ENCODE assay signal across 12 cellular contexts in genomic region chr14:98210045-98210678, GRCh38.
DNase-seq lines count a peak whose midpoint lies in the region; ATAC-seq and TF ChIP-seq lines count a peak whose summit lies in the region.
"Had no signal": no experiment of that assay in that cellular context is flagged by ENCODE, and none has a peak within 500 bp of the region (broad histone marks: within the 10 kb centered on the region; RNA-seq: fewer than 3 reads in every experiment).

No MANE protein-coding gene starts in this region.

- H3K9me3 ChIP-seq in PC-9 (ENCODE audit: insufficient read depth, low read depth), result no peaks in the 10 kb centered on the region
- H3K9me3 ChIP-seq: heart right ventricle, SJCRH30 had no signal

- H3K27ac ChIP-seq in PC-9 (no peak overlapping the region), coronary artery (no peak overlapping the region)
- H3K27ac ChIP-seq: SJCRH30 had no signal

- no peaks in the 10 kb centered on the region for H4K20me1 ChIP-seq in PC-9 (ENCODE audit: insufficient read depth)

- no peak overlapping the region for H3K4me3 ChIP-seq in PC-9
- no peak overlapping the region for H3K4me3 ChIP-seq in coronary artery
- H3K4me3 ChIP-seq: heart right ventricle, SJCRH30 had no signal

- H3K4me1 ChIP-seq in PC-9 (replicated peaks; ENCODE audit: insufficient read depth), result no peaks in the 10 kb centered on the region
- H3K4me1 ChIP-seq: heart right ventricle, SJCRH30 had no signal

- no peaks in the 10 kb centered on the region for H3K79me2 ChIP-seq in PC-9 (ENCODE audit: low read depth)

- no peak overlapping the region for H3K4me2 ChIP-seq in PC-9

- no peaks in the 10 kb centered on the region for H3K9me2 ChIP-seq in PC-9 (ENCODE audit: insufficient read depth)

- BruUV-seq in PC-9 (replicated peaks; lab: Mats Ljungman, UMichigan), result no TSS peak

- no peaks in the 10 kb centered on the region for H3K36me3 Mint-ChIP-seq in naive thymus-derived CD8-positive, alpha-beta T cell

- TF ChIP-seq CTCF in PC-9 (conservative IDR thresholded peaks at IDR 0.05), result no peak
- TF ChIP-seq CTCF in coronary artery (IDR thresholded peaks at IDR 0.05), result no peak

- DNase-seq in Daoy (ENCODE audit: low read depth) (peak; percentile 34), T-helper 9 cell (peak; percentile 21), PC-9 (no peak), NCI-H2081 treated with DMSO at 0.1 percent for 48 hours (lab: John Stamatoyannopoulos, UW) (no peak), coronary artery (ENCODE audit: low spot score) (no peak)
- peak; percentile 48 for DNase-seq in activated effector memory CD4-positive, alpha-beta T cell treated with Interleukin-2 at 50 U/mL for 16 hours
- peak; percentile 35 to 84 (median 58) for DNase-seq in naive thymus-derived CD8-positive, alpha-beta T cell
- DNase-seq: heart right ventricle, mesenchymal stem cell, SJCRH30 had no signal

- POLR2A ChIA-PET in naive thymus-derived CD8-positive, alpha-beta T cell (lab: Charles Lee), result interaction anchor here (0.7 to 9.0 kb wide), 19 partner anchors 8 to 1062 kb away, joined by 3 to 142 read pairs (median 6); partner anchors contain the start of gene BCL11B
- POLR2A ChIA-PET in PC-9 (lab: Charles Lee; ENCODE audit: unreplicated experiment), result no interaction called here

- no peaks in the 10 kb centered on the region for H3F3A ChIP-seq in PC-9 (ENCODE audit: insufficient read depth, low read depth)

- H3K27ac Mint-ChIP-seq in naive thymus-derived CD8-positive, alpha-beta T cell, result peak overlapping the region; percentile 96 to 100 (median 98)
- H3K27ac Mint-ChIP-seq: B cell had no signal

- no peaks in the 10 kb centered on the region for H3K36me3 ChIP-seq in PC-9 (ENCODE audit: low read depth)
- H3K36me3 ChIP-seq: heart right ventricle, SJCRH30 had no signal

- peak overlapping the region; percentile 69 to 85 (median 78) for H3K4me3 Mint-ChIP-seq in naive thymus-derived CD8-positive, alpha-beta T cell
- H3K4me3 Mint-ChIP-seq: B cell had no signal

- peak; percentile 69 to 75 for ATAC-seq in naive thymus-derived CD8-positive, alpha-beta T cell
- ATAC-seq in GM21515 (IDR thresholded peaks at IDR 0.05; ENCODE audit: unreplicated experiment), result no peak
- ATAC-seq: heart right ventricle had no signal

- intact Hi-C loops in PC-9 (cut with micrococcal nuclease; ENCODE audit: unreplicated experiment), result no loop called here

- no peaks in the 10 kb centered on the region for H3K27me3 ChIP-seq in PC-9 (ENCODE audit: insufficient read depth, low read depth)
- H3K27me3 ChIP-seq: SJCRH30 had no signal

- H3K9me3 Mint-ChIP-seq in naive thymus-derived CD8-positive, alpha-beta T cell, result no peaks in the 10 kb centered on the region

- H3K4me1 Mint-ChIP-seq in naive thymus-derived CD8-positive, alpha-beta T cell, result peaks cover 57 to 98% (median 90%) of the 10 kb centered on the region in 4 donors
- H3K4me1 Mint-ChIP-seq: B cell had no signal

- CTCF ChIA-PET in PC-9 (lab: Charles Lee), result no interaction called here

- H2AFZ ChIP-seq in PC-9, result no peak overlapping the region

- no peaks in the 10 kb centered on the region for H3K27me3 Mint-ChIP-seq in naive thymus-derived CD8-positive, alpha-beta T cell
- H3K27me3 Mint-ChIP-seq: B cell had no signal

Comparison
In these comparisons a context has a peak if more than half of its experiments do, and no peak if none do; other contexts are left out.
1. DNase-seq: peak in Daoy (single experiment), T-helper 9 cell (single experiment), activated effector memory CD4-positive, alpha-beta T cell treated with Interleukin-2 at 50 U/mL for 16 hours (single experiment) and naive thymus-derived CD8-positive, alpha-beta T cell (10 of 10); none in PC-9 (0 of 2), NCI-H2081 treated with DMSO at 0.1 percent for 48 hours (single experiment) and coronary artery (single experiment).